16 cellular contexts compared by ENCODE assay signal in genomic region chr4:6460876-6461275, GRCh38. TPM values are rescaled to one million over a fixed set of nuclear protein-coding genes. Genes with fewer than 3 reads are reported as not detected.
"Had no signal": no experiment of that assay in that cellular context is flagged by ENCODE, and none has a peak within 500 bp of the region (broad histone marks: within the 10 kb centered on the region; RNA-seq: fewer than 3 reads in every experiment).

No MANE protein-coding gene starts in this region.

- H3K9me3 Mint-ChIP-seq: T-helper 1 cell treated with Interleukin-12 subunit alpha and Interleukin-12 subunit beta and Interleukin-4 antibody, amounts not matched to agents 30 μg/mL and 1 μg/mL, for 36 hours had no signal

- H3K4me3 Mint-ChIP-seq: activated naive CD4-positive, alpha-beta T cell treated with anti-CD3 and anti-CD28 coated beads for 36 hours; naive thymus-derived CD8-positive, alpha-beta T cell; T-helper 1 cell treated with Interleukin-12 subunit alpha and Interleukin-12 subunit beta and Interleukin-4 antibody, amounts not matched to agents 30 μg/mL and 1 μg/mL, for 36 hours had no signal

- H3K27ac ChIP-seq: breast epithelium, epithelial cell of prostate, hepatocyte, lower lobe of right lung, parathyroid adenoma, SJCRH30, upper lobe of left lung had no signal

- DNase-seq: activated CD4-positive, alpha-beta T cell treated with anti-CD3 and anti-CD28 coated beads, Interleukin-2, amount 50 U/mL, for 1 hour; activated naive CD4-positive, alpha-beta T cell treated with anti-CD3 and anti-CD28 coated beads for 36 hours; lower lobe of right lung; naive thymus-derived CD8-positive, alpha-beta T cell; SJCRH30; stimulated activated CD4-positive, alpha-beta T cell treated with anti-CD3 and anti-CD28 coated beads, Interleukin-12 subunit alpha, Interleukin-12 subunit beta, amount 100 ng/mL, for 4 hours; stimulated activated CD4-positive, alpha-beta T cell treated with anti-CD3 and anti-CD28 coated beads, Interleukin-1b, Interleukin-23, amount 100 ng/mL, for 48 hours; stimulated activated naive CD4-positive, alpha-beta T cell treated with Interleukin-2 at 50 U/mL for 16 hours; upper lobe of left lung had no signal

- H3K4me3 ChIP-seq: breast epithelium, hepatocyte, lower lobe of right lung, SJCRH30, upper lobe of left lung had no signal

- H3K27ac Mint-ChIP-seq: activated naive CD4-positive, alpha-beta T cell treated with anti-CD3 and anti-CD28 coated beads for 36 hours; naive thymus-derived CD8-positive, alpha-beta T cell; T-helper 1 cell treated with Interleukin-12 subunit alpha and Interleukin-12 subunit beta and Interleukin-4 antibody, amounts not matched to agents 30 μg/mL and 1 μg/mL, for 36 hours had no signal

- ATAC-seq: activated CD4-positive, CD25-positive, alpha-beta regulatory T cell treated with anti-CD3 and anti-CD28 coated beads, Interleukin-2, amount 50 U/mL, for 24 hours; naive thymus-derived CD8-positive, alpha-beta T cell had no signal

RNA-seq across cellular contexts. Expression of gene PPP2R2C, which starts 11.5 kb away (rescaled TPM):
- total RNA-seq: activated CD8-positive, alpha-beta memory T cell treated with anti-CD3 and anti-CD28 coated beads for 36 hours; activated naive CD4-positive, alpha-beta T cell treated with anti-CD3 and anti-CD28 coated beads for 36 hours; lower lobe of right lung; naive thymus-derived CD8-positive, alpha-beta T cell; SJCRH30 had no signal
